In the genomic region with DNA sequence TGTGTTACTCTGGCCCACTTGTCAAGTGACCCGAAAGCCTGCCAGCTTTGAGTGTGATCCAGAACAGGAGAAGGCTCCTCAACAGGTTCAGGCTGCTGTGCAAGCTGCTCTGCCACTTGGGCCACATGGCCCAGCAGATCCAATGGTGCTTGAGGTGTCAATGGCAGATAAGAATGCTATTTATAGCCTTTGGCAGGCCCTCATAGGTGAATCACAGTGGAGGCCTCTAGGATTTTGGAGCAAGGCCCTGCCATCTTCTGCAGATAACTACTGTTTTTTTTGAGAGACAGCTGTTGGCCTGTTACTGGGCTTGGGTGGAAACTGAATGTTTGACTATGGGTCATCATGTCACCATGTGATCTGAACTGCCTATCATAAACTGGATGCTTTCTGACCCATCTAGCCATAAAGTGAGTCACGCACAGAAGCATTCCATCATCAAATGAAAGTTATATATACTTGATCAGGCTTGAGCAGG, we compare ENCODE assay signal across 18 cellular contexts.
DNase-seq lines count a peak whose midpoint lies in the region; ATAC-seq lines count a peak whose summit lies in the region.
"Had no signal": no experiment of that assay in that cellular context is flagged by ENCODE, and none has a peak within 500 bp of the region (broad histone marks: within the 10 kb centered on the region; RNA-seq: fewer than 3 reads in every experiment).

No MANE protein-coding gene starts in this region.

- no peak overlapping the region for H3K4me3 Mint-ChIP-seq in activated T-helper 17 cell treated with anti-CD3 and anti-CD28 coated beads, Interleukin-2, amount 50 U/mL, for 72 hours
- H3K4me3 Mint-ChIP-seq: CD8-positive, alpha-beta memory T cell had no signal

- no peaks in the 10 kb centered on the region for H3K4me1 Mint-ChIP-seq in activated T-helper 17 cell treated with anti-CD3 and anti-CD28 coated beads, Interleukin-2, amount 50 U/mL, for 72 hours
- H3K4me1 Mint-ChIP-seq: CD8-positive, alpha-beta memory T cell had no signal

- intact Hi-C loops in left cardiac atrium (cut with DNase I): loop anchor here in 1 of 2 donors (10.0 kb wide), 1 partner anchor 115 kb away; no protein-coding TSS in a partner anchor

- peaks cover 25% of the 10 kb centered on the region for H3K27me3 Mint-ChIP-seq in activated T-helper 17 cell treated with anti-CD3 and anti-CD28 coated beads, Interleukin-2, amount 50 U/mL, for 72 hours

- H3K27ac Mint-ChIP-seq in activated T-helper 17 cell treated with anti-CD3 and anti-CD28 coated beads, Interleukin-2, amount 50 U/mL, for 72 hours: no peak overlapping the region
- H3K27ac Mint-ChIP-seq: CD8-positive, alpha-beta memory T cell had no signal

- no peaks in the 10 kb centered on the region for H3K9me3 Mint-ChIP-seq in activated T-helper 17 cell treated with anti-CD3 and anti-CD28 coated beads, Interleukin-2, amount 50 U/mL, for 72 hours

- peak; percentile 34 to 68 for ATAC-seq in left cardiac atrium
- no peak for ATAC-seq in activated T-helper 17 cell treated with anti-CD3 and anti-CD28 coated beads, Interleukin-2, amount 50 U/mL, for 72 hours (replicated peaks)
- ATAC-seq: upper lobe of right lung had no signal

- DNase-seq in A172 (ENCODE audit: low spot score) (peak; percentile 72), HT1080 (ENCODE audit: low read depth) (peak; percentile 86), amniotic epithelial cell (ENCODE audit: low read depth) (peak; percentile 31), left cardiac atrium (peak; percentile 57), NCI-H187 (lab: John Stamatoyannopoulos, UW) (no peak), COR-L47 (lab: John Stamatoyannopoulos, UW) (no peak)
- DNase-seq in activated CD4-positive, alpha-beta T cell treated with anti-CD3 and anti-CD28 coated beads for 48 hours: no peak
- DNase-seq: activated CD4-positive, alpha-beta T cell treated with anti-CD3 and anti-CD28 coated beads, Interleukin-2, amount 50 U/mL, for 48 hours; CD8-positive, alpha-beta memory T cell; cerebellar nuclear complex; GDM1; head of caudate nucleus; NCI-H2171 treated with DMSO at 0.1 percent for 48 hours; ovary; spleen; stimulated activated naive CD4-positive, alpha-beta T cell; upper lobe of right lung had no signal

- no peaks in the 10 kb centered on the region for H3K36me3 Mint-ChIP-seq in activated T-helper 17 cell treated with anti-CD3 and anti-CD28 coated beads, Interleukin-2, amount 50 U/mL, for 72 hours (ENCODE audit: low read depth)
- H3K36me3 Mint-ChIP-seq: CD8-positive, alpha-beta memory T cell had no signal

Comparison
In these comparisons a context has a peak if more than half of its experiments do, and no peak if none do; other contexts are left out.
1. DNase-seq: peak in A172 (single experiment), HT1080 (single experiment), amniotic epithelial cell (single experiment) and left cardiac atrium (single experiment); none in NCI-H187 (0 of 2), COR-L47 (single experiment) and activated CD4-positive, alpha-beta T cell treated with anti-CD3 and anti-CD28 coated beads for 48 hours (single experiment).